Comparison of ENCODE assay signal across 22 cellular contexts in the genomic region with DNA sequence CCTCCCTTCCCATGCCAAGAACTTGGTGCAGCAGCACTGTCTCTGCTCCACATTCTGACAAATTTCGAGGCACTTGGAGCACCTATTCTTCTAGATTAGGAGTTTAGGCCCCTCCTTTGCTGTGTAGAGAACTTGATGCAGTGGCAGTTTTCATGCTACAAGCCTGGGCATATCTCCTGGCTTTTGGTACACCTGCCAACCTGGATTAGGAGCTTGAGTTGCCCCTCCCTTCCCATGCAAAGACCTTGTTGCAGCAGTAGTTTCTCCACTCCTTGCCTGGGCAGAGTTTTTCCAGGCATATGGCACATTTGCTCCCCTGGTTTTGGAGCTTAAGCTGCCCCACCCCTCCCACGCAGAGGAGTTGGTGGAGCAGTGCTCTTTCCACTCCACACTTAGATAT.
DNase-seq lines count a peak whose midpoint lies in the region.
"Had no signal": no experiment of that assay in that cellular context is flagged by ENCODE, and none has a peak within 500 bp of the region (broad histone marks: within the 10 kb centered on the region; RNA-seq: fewer than 3 reads in every experiment).

No MANE protein-coding gene starts in this region.

- H4K91ac ChIP-seq in mesenchymal stem cell (ENCODE audit: low read length): peak overlapping the region; percentile 48

- in situ Hi-C loops in KBM-7 (cut with MboI; ENCODE audit: low pct_unique_long_range_greater_than_20kb, low sequenced_read_pairs): no loop called here

- no peak overlapping the region for H3K18ac ChIP-seq in mesenchymal stem cell (ENCODE audit: low read depth in 1 of 2, low read length in 2 of 2)

- 84% methylated on average over 2 of the region's 2 CpGs for WGBS in mesenchymal stem cell

- no peak overlapping the region for H2BK120ac ChIP-seq in mesenchymal stem cell (ENCODE audit: low read depth, low read length)

- peak; percentile 4 for DNase-seq in KBM-7
- peak; percentile 44 for DNase-seq in NCI-H2171 (lab: John Stamatoyannopoulos, UW)
- DNase-seq in epithelial cell of prostate (ENCODE audit: low read depth, low spot score): peak; percentile 2
- DNase-seq in mesenchymal stem cell: no peak
- no peak for DNase-seq in SHP77 (lab: John Stamatoyannopoulos, UW)
- DNase-seq in MG63: no peak
- no peak for DNase-seq in NCI-H524 treated with DMSO at 0.1 percent for 48 hours (lab: John Stamatoyannopoulos, UW)
- DNase-seq: C1 segment of cervical spinal cord; Caco-2; CD8-positive, alpha-beta T cell; DND-41; H7; Karpas-422; NCI-H1417; NCI-H1694; NCI-H2029 treated with DMSO at 0.1 percent for 48 hours; NCI-H446; NCI-H82; NK-92 treated with Interleukin-12 subunit alpha and Interleukin-12 subunit beta, amount 100 ng/mL, for 24 hours; PC-3; T-helper 1 cell had no signal

- H3K23ac ChIP-seq in mesenchymal stem cell (ENCODE audit: low read length in 2 of 2): no peak overlapping the region

- H2AFZ ChIP-seq in mesenchymal stem cell (ENCODE audit: low read depth, low read length): no peak overlapping the region

- no peaks in the 10 kb centered on the region for H3K79me1 ChIP-seq in mesenchymal stem cell (replicated peaks; ENCODE audit: low read length, poor library complexity, severe bottlenecking)

- H2BK5ac ChIP-seq in mesenchymal stem cell (ENCODE audit: low read depth, low read length, poor library complexity, severe bottlenecking): no peak overlapping the region

- no peak overlapping the region for H3K4me3 ChIP-seq in mesenchymal stem cell (ENCODE audit: insufficient read depth in 1 of 2, low read depth in 1 of 2, low read length in 2 of 2)
- H3K4me3 ChIP-seq in MG63: no peak overlapping the region
- H3K4me3 ChIP-seq: SJSA1 had no signal

- no peaks in the 10 kb centered on the region for H3K9me3 ChIP-seq in mesenchymal stem cell (ENCODE audit: control insufficient read depth, low read length)
- peaks cover 2% of the 10 kb centered on the region; the same call in 1 of the 2 replicates for H3K9me3 ChIP-seq in MG63
- H3K9me3 ChIP-seq: Caco-2, SJSA1 had no signal

- H2BK12ac ChIP-seq in mesenchymal stem cell (ENCODE audit: low read length in 2 of 2): no peak overlapping the region

- no peak overlapping the region for H3K4ac ChIP-seq in mesenchymal stem cell (ENCODE audit: low read depth in 1 of 2, low read length in 2 of 2)

- H3K27me3 ChIP-seq in mesenchymal stem cell (ENCODE audit: control insufficient read depth in 1 of 2, insufficient read depth in 1 of 2, low read length in 2 of 2): no peaks in the 10 kb centered on the region
- no peaks in the 10 kb centered on the region for H3K27me3 ChIP-seq in MG63
- H3K27me3 ChIP-seq: SJSA1 had no signal

- H3K36me3 ChIP-seq in mesenchymal stem cell (ENCODE audit: control insufficient read depth in 1 of 2, insufficient read depth in 2 of 2, low read depth in 1 of 2, low read length in 2 of 2) (no peaks in the 10 kb centered on the region), MG63 (no peaks in the 10 kb centered on the region)
- H3K36me3 ChIP-seq: SJSA1 had no signal

- no peaks in the 10 kb centered on the region for H3K4me1 ChIP-seq in mesenchymal stem cell (ENCODE audit: control insufficient read depth, insufficient read depth, low read depth, low read length)
- H3K4me1 ChIP-seq: Caco-2, SJSA1 had no signal

- no peak overlapping the region for H2BK15ac ChIP-seq in mesenchymal stem cell (ENCODE audit: low read depth, poor library complexity, severe bottlenecking)

- no peak overlapping the region for H3K4me2 ChIP-seq in mesenchymal stem cell (ENCODE audit: low read length, poor library complexity, severe bottlenecking)

- no peak overlapping the region for H4K8ac ChIP-seq in mesenchymal stem cell (ENCODE audit: low read length)

- no peak overlapping the region for H3K9ac ChIP-seq in mesenchymal stem cell (ENCODE audit: low read length)

- H3K27ac ChIP-seq in epithelial cell of prostate (no peak overlapping the region), mesenchymal stem cell (ENCODE audit: low read length, poor library complexity, severe bottlenecking) (no peak overlapping the region)
- H3K27ac ChIP-seq: SJSA1 had no signal

- no peak overlapping the region for H2AK5ac ChIP-seq in mesenchymal stem cell (ENCODE audit: low read length, severe bottlenecking)

- no peak overlapping the region for H3K14ac ChIP-seq in mesenchymal stem cell (ENCODE audit: low read length in 2 of 2)

Comparison
In these comparisons a context has a peak if more than half of its experiments do, and no peak if none do; other contexts are left out.
1. DNase-seq: peak in KBM-7 (single experiment), NCI-H2171 (single experiment) and epithelial cell of prostate (single experiment); none in mesenchymal stem cell (single experiment), SHP77 (0 of 2), MG63 (single experiment) and NCI-H524 treated with DMSO at 0.1 percent for 48 hours (single experiment).